1 cellular context compared by ENCODE assay signal in the genomic region with DNA sequence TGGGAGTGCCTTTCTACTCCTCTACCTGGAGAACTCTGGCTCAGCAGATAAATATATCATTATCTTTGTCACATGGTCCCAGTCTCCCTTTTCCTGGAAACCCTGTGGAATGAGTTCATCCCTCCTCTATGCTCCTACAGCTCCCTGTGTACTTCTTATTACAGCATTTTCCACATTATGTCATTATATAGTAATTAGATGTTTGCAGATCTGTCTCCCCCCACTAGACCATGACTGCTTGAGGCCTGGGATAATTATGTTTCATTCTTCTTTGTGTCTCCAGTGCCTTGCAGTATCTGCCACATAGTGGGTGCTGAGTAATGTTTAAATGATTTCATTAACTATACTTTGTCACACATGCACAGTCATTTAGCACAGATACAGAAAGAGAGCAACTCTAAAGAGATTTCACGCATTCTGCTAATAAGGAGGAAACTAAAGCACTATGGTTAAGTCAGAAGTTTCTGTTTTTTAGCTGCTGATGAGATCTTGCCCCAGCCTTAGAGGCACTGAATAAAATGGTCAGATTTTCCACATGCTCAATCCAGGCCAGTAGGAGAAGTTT.
TF ChIP-seq lines count a peak whose summit lies in the region.

No MANE protein-coding gene starts in this region.

TF ChIP-seq in HEK293, 187 proteins besides CTCF, POLR2A, EP300 and RAD21 (continued from another document):
- TF ChIP-seq, protein P1, sequence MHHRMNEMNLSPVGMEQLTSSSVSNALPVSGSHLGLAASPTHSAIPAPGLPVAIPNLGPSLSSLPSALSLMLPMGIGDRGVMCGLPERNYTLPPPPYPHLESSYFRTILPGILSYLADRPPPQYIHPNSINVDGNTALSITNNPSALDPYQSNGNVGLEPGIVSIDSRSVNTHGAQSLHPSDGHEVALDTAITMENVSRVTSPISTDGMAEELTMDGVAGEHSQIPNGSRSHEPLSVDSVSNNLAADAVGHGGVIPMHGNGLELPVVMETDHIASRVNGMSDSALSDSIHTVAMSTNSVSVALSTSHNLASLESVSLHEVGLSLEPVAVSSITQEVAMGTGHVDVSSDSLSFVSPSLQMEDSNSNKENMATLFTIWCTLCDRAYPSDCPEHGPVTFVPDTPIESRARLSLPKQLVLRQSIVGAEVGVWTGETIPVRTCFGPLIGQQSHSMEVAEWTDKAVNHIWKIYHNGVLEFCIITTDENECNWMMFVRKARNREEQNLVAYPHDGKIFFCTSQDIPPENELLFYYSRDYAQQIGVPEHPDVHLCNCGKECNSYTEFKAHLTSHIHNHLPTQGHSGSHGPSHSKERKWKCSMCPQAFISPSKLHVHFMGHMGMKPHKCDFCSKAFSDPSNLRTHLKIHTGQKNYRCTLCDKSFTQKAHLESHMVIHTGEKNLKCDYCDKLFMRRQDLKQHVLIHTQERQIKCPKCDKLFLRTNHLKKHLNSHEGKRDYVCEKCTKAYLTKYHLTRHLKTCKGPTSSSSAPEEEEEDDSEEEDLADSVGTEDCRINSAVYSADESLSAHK (tag by site-specific recombination; IDR thresholded peaks at IDR 0.05), result no peak
- TF ChIP-seq ZNF660 (tag by site-specific recombination; IDR thresholded peaks at IDR 0.05), result 0 out of 2 replicates have a peak, but pooled peaks have one; percentile 23
- TF ChIP-seq ZNF146 (tag by site-specific recombination; IDR thresholded peaks at IDR 0.05), result no peak
- no peak for TF ChIP-seq ZNF677 (tag by site-specific recombination; IDR thresholded peaks at IDR 0.05)
- TF ChIP-seq, protein P2, sequence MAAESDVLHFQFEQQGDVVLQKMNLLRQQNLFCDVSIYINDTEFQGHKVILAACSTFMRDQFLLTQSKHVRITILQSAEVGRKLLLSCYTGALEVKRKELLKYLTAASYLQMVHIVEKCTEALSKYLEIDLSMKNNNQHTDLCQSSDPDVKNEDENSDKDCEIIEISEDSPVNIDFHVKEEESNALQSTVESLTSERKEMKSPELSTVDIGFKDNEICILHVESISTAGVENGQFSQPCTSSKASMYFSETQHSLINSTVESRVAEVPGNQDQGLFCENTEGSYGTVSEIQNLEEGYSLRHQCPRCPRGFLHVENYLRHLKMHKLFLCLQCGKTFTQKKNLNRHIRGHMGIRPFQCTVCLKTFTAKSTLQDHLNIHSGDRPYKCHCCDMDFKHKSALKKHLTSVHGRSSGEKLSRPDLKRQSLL (tag by site-specific recombination; IDR thresholded peaks at IDR 0.05), result no peak
- peak; percentile 74 for TF ChIP-seq GLIS1 (tag by site-specific recombination; IDR thresholded peaks at IDR 0.05)
- TF ChIP-seq EGR2 (tag by site-specific recombination; IDR thresholded peaks at IDR 0.05; ENCODE audit: low read depth), result no peak
- no peak for TF ChIP-seq ZNF223 (tag by site-specific recombination; IDR thresholded peaks at IDR 0.05)
- TF ChIP-seq BCL11B (tag by site-specific recombination; IDR thresholded peaks at IDR 0.05; ENCODE audit: low read depth), result no peak
- no peak for TF ChIP-seq OVOL3 (tag by site-specific recombination; IDR thresholded peaks at IDR 0.05)
- peak; percentile 98 for TF ChIP-seq SP7 (tag by site-specific recombination; IDR thresholded peaks at IDR 0.05)
- no peak for TF ChIP-seq ZNF501 (tag by site-specific recombination; IDR thresholded peaks at IDR 0.05)
- TF ChIP-seq, protein P3, sequence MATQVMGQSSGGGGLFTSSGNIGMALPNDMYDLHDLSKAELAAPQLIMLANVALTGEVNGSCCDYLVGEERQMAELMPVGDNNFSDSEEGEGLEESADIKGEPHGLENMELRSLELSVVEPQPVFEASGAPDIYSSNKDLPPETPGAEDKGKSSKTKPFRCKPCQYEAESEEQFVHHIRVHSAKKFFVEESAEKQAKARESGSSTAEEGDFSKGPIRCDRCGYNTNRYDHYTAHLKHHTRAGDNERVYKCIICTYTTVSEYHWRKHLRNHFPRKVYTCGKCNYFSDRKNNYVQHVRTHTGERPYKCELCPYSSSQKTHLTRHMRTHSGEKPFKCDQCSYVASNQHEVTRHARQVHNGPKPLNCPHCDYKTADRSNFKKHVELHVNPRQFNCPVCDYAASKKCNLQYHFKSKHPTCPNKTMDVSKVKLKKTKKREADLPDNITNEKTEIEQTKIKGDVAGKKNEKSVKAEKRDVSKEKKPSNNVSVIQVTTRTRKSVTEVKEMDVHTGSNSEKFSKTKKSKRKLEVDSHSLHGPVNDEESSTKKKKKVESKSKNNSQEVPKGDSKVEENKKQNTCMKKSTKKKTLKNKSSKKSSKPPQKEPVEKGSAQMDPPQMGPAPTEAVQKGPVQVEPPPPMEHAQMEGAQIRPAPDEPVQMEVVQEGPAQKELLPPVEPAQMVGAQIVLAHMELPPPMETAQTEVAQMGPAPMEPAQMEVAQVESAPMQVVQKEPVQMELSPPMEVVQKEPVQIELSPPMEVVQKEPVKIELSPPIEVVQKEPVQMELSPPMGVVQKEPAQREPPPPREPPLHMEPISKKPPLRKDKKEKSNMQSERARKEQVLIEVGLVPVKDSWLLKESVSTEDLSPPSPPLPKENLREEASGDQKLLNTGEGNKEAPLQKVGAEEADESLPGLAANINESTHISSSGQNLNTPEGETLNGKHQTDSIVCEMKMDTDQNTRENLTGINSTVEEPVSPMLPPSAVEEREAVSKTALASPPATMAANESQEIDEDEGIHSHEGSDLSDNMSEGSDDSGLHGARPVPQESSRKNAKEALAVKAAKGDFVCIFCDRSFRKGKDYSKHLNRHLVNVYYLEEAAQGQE (tag by site-specific recombination; IDR thresholded peaks at IDR 0.05), result no peak
- no peak for TF ChIP-seq ZNF561 (tag by site-specific recombination; IDR thresholded peaks at IDR 0.05; ENCODE audit: borderline replicate concordance)
- TF ChIP-seq ZNF140 (tag by site-specific recombination; IDR thresholded peaks at IDR 0.05), result no peak
- no peak for TF ChIP-seq ZBTB7A (tag by site-specific recombination; IDR thresholded peaks at IDR 0.05; ENCODE audit: low read depth)
- TF ChIP-seq, protein P4, sequence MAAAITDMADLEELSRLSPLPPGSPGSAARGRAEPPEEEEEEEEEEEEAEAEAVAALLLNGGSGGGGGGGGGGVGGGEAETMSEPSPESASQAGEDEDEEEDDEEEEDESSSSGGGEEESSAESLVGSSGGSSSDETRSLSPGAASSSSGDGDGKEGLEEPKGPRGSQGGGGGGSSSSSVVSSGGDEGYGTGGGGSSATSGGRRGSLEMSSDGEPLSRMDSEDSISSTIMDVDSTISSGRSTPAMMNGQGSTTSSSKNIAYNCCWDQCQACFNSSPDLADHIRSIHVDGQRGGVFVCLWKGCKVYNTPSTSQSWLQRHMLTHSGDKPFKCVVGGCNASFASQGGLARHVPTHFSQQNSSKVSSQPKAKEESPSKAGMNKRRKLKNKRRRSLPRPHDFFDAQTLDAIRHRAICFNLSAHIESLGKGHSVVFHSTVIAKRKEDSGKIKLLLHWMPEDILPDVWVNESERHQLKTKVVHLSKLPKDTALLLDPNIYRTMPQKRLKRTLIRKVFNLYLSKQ (tag by site-specific recombination; IDR thresholded peaks at IDR 0.05; ENCODE audit: borderline replicate concordance), result no peak
- TF ChIP-seq KLF1 (tag by site-specific recombination; IDR thresholded peaks at IDR 0.05), result no peak
- TF ChIP-seq ZFP3 (tag by site-specific recombination; IDR thresholded peaks at IDR 0.05; ENCODE audit: low read depth), result no peak
- TF ChIP-seq, protein P5, sequence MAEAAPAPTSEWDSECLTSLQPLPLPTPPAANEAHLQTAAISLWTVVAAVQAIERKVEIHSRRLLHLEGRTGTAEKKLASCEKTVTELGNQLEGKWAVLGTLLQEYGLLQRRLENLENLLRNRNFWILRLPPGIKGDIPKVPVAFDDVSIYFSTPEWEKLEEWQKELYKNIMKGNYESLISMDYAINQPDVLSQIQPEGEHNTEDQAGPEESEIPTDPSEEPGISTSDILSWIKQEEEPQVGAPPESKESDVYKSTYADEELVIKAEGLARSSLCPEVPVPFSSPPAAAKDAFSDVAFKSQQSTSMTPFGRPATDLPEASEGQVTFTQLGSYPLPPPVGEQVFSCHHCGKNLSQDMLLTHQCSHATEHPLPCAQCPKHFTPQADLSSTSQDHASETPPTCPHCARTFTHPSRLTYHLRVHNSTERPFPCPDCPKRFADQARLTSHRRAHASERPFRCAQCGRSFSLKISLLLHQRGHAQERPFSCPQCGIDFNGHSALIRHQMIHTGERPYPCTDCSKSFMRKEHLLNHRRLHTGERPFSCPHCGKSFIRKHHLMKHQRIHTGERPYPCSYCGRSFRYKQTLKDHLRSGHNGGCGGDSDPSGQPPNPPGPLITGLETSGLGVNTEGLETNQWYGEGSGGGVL (tag by site-specific recombination; IDR thresholded peaks at IDR 0.05), result peak; percentile 75
- peak; percentile 36; the same call in 1 of the 2 replicates for TF ChIP-seq OSR2 (tag by site-specific recombination; IDR thresholded peaks at IDR 0.05)
- no peak for TF ChIP-seq FEZF1 (tag by site-specific recombination; IDR thresholded peaks at IDR 0.05)
- TF ChIP-seq, protein P6, sequence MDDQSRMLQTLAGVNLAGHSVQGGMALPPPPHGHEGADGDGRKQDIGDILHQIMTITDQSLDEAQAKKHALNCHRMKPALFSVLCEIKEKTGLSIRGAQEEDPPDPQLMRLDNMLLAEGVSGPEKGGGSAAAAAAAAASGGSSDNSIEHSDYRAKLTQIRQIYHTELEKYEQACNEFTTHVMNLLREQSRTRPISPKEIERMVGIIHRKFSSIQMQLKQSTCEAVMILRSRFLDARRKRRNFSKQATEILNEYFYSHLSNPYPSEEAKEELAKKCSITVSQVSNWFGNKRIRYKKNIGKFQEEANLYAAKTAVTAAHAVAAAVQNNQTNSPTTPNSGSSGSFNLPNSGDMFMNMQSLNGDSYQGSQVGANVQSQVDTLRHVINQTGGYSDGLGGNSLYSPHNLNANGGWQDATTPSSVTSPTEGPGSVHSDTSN (CRISPR knock-in tag; IDR thresholded peaks at IDR 0.05), result no peak
- no peak for TF ChIP-seq ZNF121 (tag by site-specific recombination; IDR thresholded peaks at IDR 0.05)
- no peak for TF ChIP-seq KLF8 (tag by site-specific recombination; IDR thresholded peaks at IDR 0.05)
- TF ChIP-seq ZNF629 (tag by site-specific recombination; IDR thresholded peaks at IDR 0.05), result 0 out of 2 replicates have a peak, but pooled peaks have one; percentile 35
- TF ChIP-seq, protein P7, sequence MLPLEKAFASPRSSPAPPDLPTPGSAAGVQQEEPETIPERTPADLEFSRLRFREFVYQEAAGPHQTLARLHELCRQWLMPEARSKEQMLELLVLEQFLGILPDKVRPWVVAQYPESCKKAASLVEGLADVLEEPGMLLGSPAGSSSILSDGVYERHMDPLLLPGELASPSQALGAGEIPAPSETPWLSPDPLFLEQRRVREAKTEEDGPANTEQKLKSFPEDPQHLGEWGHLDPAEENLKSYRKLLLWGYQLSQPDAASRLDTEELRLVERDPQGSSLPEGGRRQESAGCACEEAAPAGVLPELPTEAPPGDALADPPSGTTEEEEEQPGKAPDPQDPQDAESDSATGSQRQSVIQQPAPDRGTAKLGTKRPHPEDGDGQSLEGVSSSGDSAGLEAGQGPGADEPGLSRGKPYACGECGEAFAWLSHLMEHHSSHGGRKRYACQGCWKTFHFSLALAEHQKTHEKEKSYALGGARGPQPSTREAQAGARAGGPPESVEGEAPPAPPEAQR (tag by site-specific recombination; IDR thresholded peaks at IDR 0.05), result no peak
- TF ChIP-seq ZNF843 (tag by site-specific recombination; IDR thresholded peaks at IDR 0.05), result no peak
- TF ChIP-seq REPIN1 (tag by site-specific recombination; IDR thresholded peaks at IDR 0.05; ENCODE audit: low read depth), result no peak
- no peak for TF ChIP-seq ZNF341 (tag by site-specific recombination; IDR thresholded peaks at IDR 0.05; ENCODE audit: low read depth)
- TF ChIP-seq ZBTB21 (tag by site-specific recombination; IDR thresholded peaks at IDR 0.05), result 0 out of 2 replicates have a peak, but pooled peaks have one; percentile 11
- no peak for TF ChIP-seq RBAK (tag by site-specific recombination; IDR thresholded peaks at IDR 0.05)
- no peak for TF ChIP-seq ZNF266 (tag by site-specific recombination; IDR thresholded peaks at IDR 0.05; ENCODE audit: low read depth)
- TF ChIP-seq, protein P8, sequence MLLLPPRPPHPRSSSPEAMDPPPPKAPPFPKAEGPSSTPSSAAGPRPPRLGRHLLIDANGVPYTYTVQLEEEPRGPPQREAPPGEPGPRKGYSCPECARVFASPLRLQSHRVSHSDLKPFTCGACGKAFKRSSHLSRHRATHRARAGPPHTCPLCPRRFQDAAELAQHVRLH (tag by site-specific recombination; IDR thresholded peaks at IDR 0.05), result no peak
- TF ChIP-seq ZNF792 (tag by site-specific recombination; IDR thresholded peaks at IDR 0.05), result no peak
- TF ChIP-seq WT1 (tag by site-specific recombination; IDR thresholded peaks at IDR 0.05), result no peak
- TF ChIP-seq SALL2 (tag by site-specific recombination; IDR thresholded peaks at IDR 0.05; ENCODE audit: borderline replicate concordance), result no peak
- TF ChIP-seq, protein P9, sequence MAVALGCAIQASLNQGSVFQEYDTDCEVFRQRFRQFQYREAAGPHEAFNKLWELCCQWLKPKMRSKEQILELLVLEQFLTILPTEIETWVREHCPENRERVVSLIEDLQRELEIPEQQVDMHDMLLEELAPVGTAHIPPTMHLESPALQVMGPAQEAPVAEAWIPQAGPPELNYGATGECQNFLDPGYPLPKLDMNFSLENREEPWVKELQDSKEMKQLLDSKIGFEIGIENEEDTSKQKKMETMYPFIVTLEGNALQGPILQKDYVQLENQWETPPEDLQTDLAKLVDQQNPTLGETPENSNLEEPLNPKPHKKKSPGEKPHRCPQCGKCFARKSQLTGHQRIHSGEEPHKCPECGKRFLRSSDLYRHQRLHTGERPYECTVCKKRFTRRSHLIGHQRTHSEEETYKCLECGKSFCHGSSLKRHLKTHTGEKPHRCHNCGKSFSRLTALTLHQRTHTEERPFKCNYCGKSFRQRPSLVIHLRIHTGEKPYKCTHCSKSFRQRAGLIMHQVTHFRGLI (tag by site-specific recombination; IDR thresholded peaks at IDR 0.05), result no peak
- TF ChIP-seq ZNF473 (tag by site-specific recombination; IDR thresholded peaks at IDR 0.05), result no peak
- no peak for TF ChIP-seq ZNF623 (tag by site-specific recombination; IDR thresholded peaks at IDR 0.05)
- TF ChIP-seq, protein P10, sequence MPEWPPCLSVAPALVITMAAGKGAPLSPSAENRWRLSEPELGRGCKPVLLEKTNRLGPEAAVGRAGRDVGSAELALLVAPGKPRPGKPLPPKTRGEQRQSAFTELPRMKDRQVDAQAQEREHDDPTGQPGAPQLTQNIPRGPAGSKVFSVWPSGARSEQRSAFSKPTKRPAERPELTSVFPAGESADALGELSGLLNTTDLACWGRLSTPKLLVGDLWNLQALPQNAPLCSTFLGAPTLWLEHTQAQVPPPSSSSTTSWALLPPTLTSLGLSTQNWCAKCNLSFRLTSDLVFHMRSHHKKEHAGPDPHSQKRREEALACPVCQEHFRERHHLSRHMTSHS (tag by site-specific recombination; IDR thresholded peaks at IDR 0.05), result no peak
- TF ChIP-seq ZFP37 (tag by site-specific recombination; IDR thresholded peaks at IDR 0.05), result peak; percentile 21; the same call in 1 of the 2 replicates
